In genomic region chr6:133241088-133241900, GRCh38 we compare ENCODE assay signal across 8 cellular contexts. TPM values are rescaled to one million over a fixed set of nuclear protein-coding genes. Genes with fewer than 3 reads are reported as not detected.
A peak's percentile ranks its signal among the peaks of the same experiment; 100 is the strongest.
DNase-seq lines count a peak whose midpoint lies in the region; ATAC-seq and TF ChIP-seq lines count a peak whose summit lies in the region.

A gene with protein sequence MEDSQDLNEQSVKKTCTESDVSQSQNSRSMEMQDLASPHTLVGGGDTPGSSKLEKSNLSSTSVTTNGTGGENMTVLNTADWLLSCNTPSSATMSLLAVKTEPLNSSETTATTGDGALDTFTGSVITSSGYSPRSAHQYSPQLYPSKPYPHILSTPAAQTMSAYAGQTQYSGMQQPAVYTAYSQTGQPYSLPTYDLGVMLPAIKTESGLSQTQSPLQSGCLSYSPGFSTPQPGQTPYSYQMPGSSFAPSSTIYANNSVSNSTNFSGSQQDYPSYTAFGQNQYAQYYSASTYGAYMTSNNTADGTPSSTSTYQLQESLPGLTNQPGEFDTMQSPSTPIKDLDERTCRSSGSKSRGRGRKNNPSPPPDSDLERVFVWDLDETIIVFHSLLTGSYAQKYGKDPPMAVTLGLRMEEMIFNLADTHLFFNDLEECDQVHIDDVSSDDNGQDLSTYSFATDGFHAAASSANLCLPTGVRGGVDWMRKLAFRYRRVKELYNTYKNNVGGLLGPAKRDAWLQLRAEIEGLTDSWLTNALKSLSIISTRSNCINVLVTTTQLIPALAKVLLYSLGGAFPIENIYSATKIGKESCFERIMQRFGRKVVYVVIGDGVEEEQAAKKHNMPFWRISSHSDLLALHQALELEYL (plus strand): TSS chr6:133241357. CDS start chr6:133274781, 33,424 bp downstream.

- ATAC-seq in GM18502 (IDR thresholded peaks at IDR 0.05; ENCODE audit: poor library complexity, unreplicated experiment) = no peak
- ATAC-seq in GM19467 (IDR thresholded peaks at IDR 0.05; ENCODE audit: unreplicated experiment) = no peak

- intact Hi-C loops in esophagus squamous epithelium (cut with DNase I) = no loop called here

- TF ChIP-seq POLR2A in esophagus squamous epithelium (IDR thresholded peaks at IDR 0.05) = no peak

- WGBS in esophagus squamous epithelium, 2 donors = 1 to 2% methylated on average over 10 to 35 of the region's 84 CpGs

- peaks cover 6 to 69% (median 16%) of the 10 kb centered on the region in 4 donors for H3K27me3 ChIP-seq in esophagus squamous epithelium
- peaks cover 21% of the 10 kb centered on the region for H3K27me3 ChIP-seq in muscle layer of duodenum (ENCODE audit: low read depth, low read length)

- H3K27ac ChIP-seq in esophagus squamous epithelium (peak within 1 kb of the TSS in 3 of 4 donors; percentile 4 to 31 (median 29)), muscle layer of duodenum (ENCODE audit: low read length) (no peak within 1 kb of the TSS)

- peak within 1 kb of the TSS; percentile 25 to 64 (median 43) for H3K4me3 ChIP-seq in esophagus squamous epithelium
- H3K4me3 ChIP-seq in muscle layer of duodenum (ENCODE audit: low read depth in 1 of 2, low read length in 2 of 2) = peak within 1 kb of the TSS; percentile 45 to 77

- peak; percentile 2 for DNase-seq in EH (ENCODE audit: low read depth)
- DNase-seq in NCI-H2196 treated with DMSO at 0.1 percent for 48 hours (lab: John Stamatoyannopoulos, UW; ENCODE audit: unreplicated experiment) = peak; percentile 42
- no peak for DNase-seq in esophagus squamous epithelium (lab: John Stamatoyannopoulos, UW)
- no peak for DNase-seq in AML-193 (lab: John Stamatoyannopoulos, UW)
- no peak for DNase-seq in RPMI8226

- H3K36me3 ChIP-seq in esophagus squamous epithelium (no peaks in the 10 kb centered on the region), muscle layer of duodenum (ENCODE audit: control insufficient read depth in 1 of 2, insufficient read depth in 2 of 2, low read length in 2 of 2) (no peaks in the 10 kb centered on the region)

- no peak for TF ChIP-seq CTCF in esophagus squamous epithelium (IDR thresholded peaks at IDR 0.05)

- no peaks in the 10 kb centered on the region for H3K9me3 ChIP-seq in esophagus squamous epithelium
- H3K9me3 ChIP-seq in muscle layer of duodenum (ENCODE audit: control insufficient read depth in 1 of 2, low read length in 2 of 2) = no peaks in the 10 kb centered on the region

- H3K4me1 ChIP-seq in esophagus squamous epithelium (peaks cover 16 to 30% (median 18%) of the 10 kb centered on the region in 3 donors), muscle layer of duodenum (ENCODE audit: control insufficient read depth in 1 of 2, insufficient read depth in 2 of 2, low read length in 2 of 2) (peaks cover 0 to 23% of the 10 kb centered on the region in 2 donors)

RNA-seq across cellular contexts. Expression of the gene that starts here (rescaled TPM):
- total RNA-seq in esophagus squamous epithelium = 1 to 10 TPM in 1 of 4 donors, under 1 TPM in 3; 0.09 to 1.1 (median 0.61) TPM

Comparison
In these comparisons a context has a peak if more than half of its experiments do, and no peak if none do; other contexts are left out.
1. DNase-seq: peak in EH (single experiment) and NCI-H2196 treated with DMSO at 0.1 percent for 48 hours (single experiment); none in esophagus squamous epithelium (single experiment), AML-193 (0 of 2) and RPMI8226 (single experiment).